Comparison of ENCODE assay signal across 12 cellular contexts in genomic region chr3:152235709-152236298, GRCh38. TPM values are rescaled to one million over a fixed set of nuclear protein-coding genes. Genes with fewer than 3 reads are reported as not detected.
DNase-seq lines count a peak whose midpoint lies in the region; ATAC-seq lines count a peak whose summit lies in the region.
"Had no signal": no experiment of that assay in that cellular context is flagged by ENCODE, and none has a peak within 500 bp of the region (broad histone marks: within the 10 kb centered on the region; RNA-seq: fewer than 3 reads in every experiment).

No MANE protein-coding gene starts in this region.

- no peak overlapping the region for H3K18ac ChIP-seq in mesendoderm (ENCODE audit: low read length)

- no peak overlapping the region for H2BK120ac ChIP-seq in mesendoderm (ENCODE audit: low read depth, low read length)

- no peak overlapping the region for H3K4me3 ChIP-seq in mesendoderm (ENCODE audit: low read length)
- H3K4me3 ChIP-seq: GM12878, SJCRH30 had no signal

- H2BK5ac ChIP-seq in mesendoderm (ENCODE audit: low read length), result no peak overlapping the region

- H3K27ac ChIP-seq in mesendoderm (ENCODE audit: low read depth, low read length), result no peak overlapping the region
- H3K27ac ChIP-seq: SJCRH30 had no signal

- no peak overlapping the region for H4K8ac ChIP-seq in mesendoderm (ENCODE audit: low read depth, low read length)

- H2BK15ac ChIP-seq in mesendoderm (replicated peaks; ENCODE audit: low read depth), result no peak overlapping the region

- no peak overlapping the region for H2AK5ac ChIP-seq in mesendoderm (ENCODE audit: low read length)

- no peaks in the 10 kb centered on the region for H3K27me3 ChIP-seq in mesendoderm (ENCODE audit: insufficient read depth, low read length, poor library complexity)
- H3K27me3 ChIP-seq: neutrophil, SJCRH30 had no signal

- H3K56ac ChIP-seq in mesendoderm (ENCODE audit: low read length), result no peak overlapping the region

- H3K4me2 ChIP-seq in mesendoderm (ENCODE audit: low read length), result no peak overlapping the region

- H3K36me3 ChIP-seq in mesendoderm (ENCODE audit: control insufficient read depth, insufficient read depth, low read length), result no peaks in the 10 kb centered on the region
- H3K36me3 ChIP-seq: neutrophil, SJCRH30 had no signal

- H3K4ac ChIP-seq in mesendoderm (ENCODE audit: low read depth, low read length), result no peak overlapping the region

- H3K79me1 ChIP-seq in mesendoderm (ENCODE audit: low read length), result no peaks in the 10 kb centered on the region

- H3K4me1 Mint-ChIP-seq in activated T-helper 17 cell treated with anti-CD3 and anti-CD28 coated beads, Interleukin-2, amount 50 U/mL, for 72 hours, result peaks cover 43% of the 10 kb centered on the region

- H3K36me3 Mint-ChIP-seq in activated T-helper 17 cell treated with anti-CD3 and anti-CD28 coated beads, Interleukin-2, amount 50 U/mL, for 72 hours (ENCODE audit: low read depth), result no peaks in the 10 kb centered on the region

- H3K9me3 Mint-ChIP-seq in activated T-helper 17 cell treated with anti-CD3 and anti-CD28 coated beads, Interleukin-2, amount 50 U/mL, for 72 hours, result no peaks in the 10 kb centered on the region

- no peaks in the 10 kb centered on the region for H3K4me1 ChIP-seq in mesendoderm (ENCODE audit: control insufficient read depth, low read depth, low read length)

- no peak overlapping the region for H4K5ac ChIP-seq in mesendoderm (ENCODE audit: low read length)

- no peaks in the 10 kb centered on the region for H3K79me2 ChIP-seq in mesendoderm (ENCODE audit: control insufficient read depth, insufficient read depth, low read length)

- peak overlapping the region; percentile 66 for H3K27ac Mint-ChIP-seq in activated T-helper 17 cell treated with anti-CD3 and anti-CD28 coated beads, Interleukin-2, amount 50 U/mL, for 72 hours

- DNase-seq in HS-5 (ENCODE audit: low read depth) (peak; percentile 29), mesendoderm (peak; percentile 55), T-helper 1 cell (no peak), T1000 (lab: John Stamatoyannopoulos, UW) (no peak)
- DNase-seq in stimulated activated CD4-positive, alpha-beta T cell treated with anti-CD3 and anti-CD28 coated beads, Interleukin-12 subunit alpha, Interleukin-12 subunit beta, amount 100 ng/mL, for 4 hours, result no peak
- DNase-seq in stimulated activated CD4-positive, alpha-beta T cell treated with anti-CD3 and anti-CD28 coated beads, Interleukin-2, amount 100 ng/mL, for 48 hours, result no peak
- DNase-seq: NCI-H1092 had no signal

- no CpG with 5 or more reads among the region's 1 CpG for WGBS in mesendoderm (ENCODE audit: extremely low coverage, insufficient coverage, low lambda C conversion rate)

- peak; percentile 65 for ATAC-seq in GM18511 (IDR thresholded peaks at IDR 0.05; ENCODE audit: unreplicated experiment)
- ATAC-seq in activated T-helper 17 cell treated with anti-CD3 and anti-CD28 coated beads, Interleukin-2, amount 50 U/mL, for 72 hours (replicated peaks), result peak; percentile 22
- ATAC-seq: GM12878 had no signal

- no peaks in the 10 kb centered on the region for H3K27me3 Mint-ChIP-seq in activated T-helper 17 cell treated with anti-CD3 and anti-CD28 coated beads, Interleukin-2, amount 50 U/mL, for 72 hours

- H3K23ac ChIP-seq in mesendoderm (ENCODE audit: low read length), result no peak overlapping the region

- no peak overlapping the region for H3K9ac ChIP-seq in mesendoderm (ENCODE audit: low read length)

- peak overlapping the region; percentile 67 for H3K4me3 Mint-ChIP-seq in activated T-helper 17 cell treated with anti-CD3 and anti-CD28 coated beads, Interleukin-2, amount 50 U/mL, for 72 hours

RNA-seq across cellular contexts. Expression of gene MBNL1, which starts 32.9 kb away (rescaled TPM):
- total RNA-seq in activated T-helper 17 cell treated with anti-CD3 and anti-CD28 coated beads, Interleukin-2, amount 50 U/mL, for 72 hours, result 100 to 1,000 TPM; 322 to 452 TPM
- polyA plus RNA-seq in mesendoderm (2013, experiment 1 of 2), result 4.1 TPM
- polyA plus RNA-seq in mesendoderm (2013, experiment 2 of 2), result 4.2 TPM

Comparison
In these comparisons a context has a peak if more than half of its experiments do, and no peak if none do; other contexts are left out.
1. DNase-seq: peak in HS-5 (single experiment) and mesendoderm (single experiment); none in stimulated activated CD4-positive, alpha-beta T cell treated with anti-CD3 and anti-CD28 coated beads, Interleukin-12 subunit alpha, Interleukin-12 subunit beta, amount 100 ng/mL, for 4 hours (single experiment), T-helper 1 cell (0 of 5), stimulated activated CD4-positive, alpha-beta T cell treated with anti-CD3 and anti-CD28 coated beads, Interleukin-2, amount 100 ng/mL, for 48 hours (0 of 2) and T1000 (single experiment).